ENCODE assay signal across 36 cellular contexts in the genomic region with DNA sequence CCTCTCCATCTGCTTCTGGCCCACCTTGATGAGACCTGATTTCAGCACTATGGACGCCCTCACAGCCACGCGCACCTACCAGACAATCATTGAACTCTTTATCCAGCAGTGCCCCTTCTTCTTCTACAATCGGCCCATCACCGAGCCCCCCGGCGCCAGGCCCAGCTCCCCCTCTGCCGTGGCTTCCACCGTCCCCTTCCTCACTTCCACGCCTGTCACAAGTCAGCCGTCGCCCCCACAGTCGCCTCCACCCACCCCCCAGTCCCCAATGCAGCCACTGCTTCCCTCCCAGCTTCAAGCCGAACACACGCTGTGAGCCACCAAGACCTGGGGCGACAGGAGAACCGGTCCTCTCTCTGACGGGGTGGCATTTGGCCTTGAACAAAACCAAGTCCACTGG. TPM values are rescaled to one million over a fixed set of nuclear protein-coding genes. Genes with fewer than 3 reads are reported as not detected.
"Had no signal": no experiment of that assay in that cellular context is flagged by ENCODE, and none has a peak within 500 bp of the region (broad histone marks: within the 10 kb centered on the region; RNA-seq: fewer than 3 reads in every experiment).

No MANE protein-coding gene starts in this region.

- DNase-seq: activated CD4-positive, alpha-beta T cell treated with anti-CD3 and anti-CD28 coated beads for 36 hours; activated CD4-positive, alpha-beta T cell treated with anti-CD3 and anti-CD28 coated beads, Interleukin-2, amount 10 ng/mL, durations not matched to agents 7 days and 5 days; activated CD4-positive, alpha-beta T cell treated with anti-CD3 and anti-CD28 coated beads, Interleukin-2, amount 50 U/mL, for 48 hours; activated CD4-positive, CD25-positive, alpha-beta regulatory T cell; activated CD4-positive, CD25-positive, alpha-beta regulatory T cell treated with anti-CD3 and anti-CD28 coated beads, Interleukin-2, amount 50 U/mL, for 72 hours; activated CD8-positive, alpha-beta memory T cell treated with anti-CD3 and anti-CD28 coated beads for 24 hours; activated CD8-positive, alpha-beta T cell treated with anti-CD3 and anti-CD28 coated beads for 36 hours; activated effector memory CD4-positive, alpha-beta T cell treated with anti-CD3 and anti-CD28 coated beads, Interleukin-2, amount 50 U/mL, for 16 hours; activated naive CD4-positive, alpha-beta T cell; activated naive CD4-positive, alpha-beta T cell treated with anti-CD3 and anti-CD28 coated beads, Interleukin-2, amount 10 ng/mL, durations not matched to agents 7 days and 5 days; activated naive CD8-positive, alpha-beta T cell treated with anti-CD3 and anti-CD28 coated beads, Interleukin-2, amount 10 ng/mL, durations not matched to agents 7 days and 5 days; activated T-cell treated with anti-CD3 and anti-CD28 coated beads, Interleukin-2, amount 50 U/mL, for 1 hour; activated T-cell treated with anti-CD3 and anti-CD28 coated beads, Interleukin-2, amount 50 U/mL, for 48 hours; anterior cingulate cortex; brain microvascular endothelial cell; cortex of kidney; dermis blood vessel endothelial cell; effector CD8-positive, alpha-beta T cell; foreskin keratinocyte; gastrocnemius medialis; glutamatergic neuron; hypothalamus; T-helper 1 cell; T-helper 17 cell; T1000; WERI-Rb-1 had no signal

- H3K9me3 Mint-ChIP-seq: activated CD4-positive, alpha-beta T cell treated with anti-CD3 and anti-CD28 coated beads, Interleukin-2, amount 10 ng/mL, durations not matched to agents 7 days and 5 days; activated CD8-positive, alpha-beta T cell treated with anti-CD3 and anti-CD28 coated beads for 36 hours; activated naive CD4-positive, alpha-beta T cell treated with anti-CD3 and anti-CD28 coated beads, Interleukin-2, amount 10 ng/mL, durations not matched to agents 7 days and 5 days; activated naive CD4-positive, alpha-beta T cell treated with anti-CD3 and anti-CD28 coated beads, Interleukin-2, amount 50 U/mL, for 72 hours; activated naive CD8-positive, alpha-beta T cell treated with anti-CD3 and anti-CD28 coated beads, Interleukin-2, amount 10 ng/mL, durations not matched to agents 7 days and 5 days; activated T-helper 1 cell treated with anti-CD3 and anti-CD28 coated beads, Interleukin-12 subunit alpha, Interleukin-12 subunit beta, Interleukin-2, Interleukin-4 antibody, amounts not matched to agents 30 ng/mL and 10 ng/mL and 1 ng/mL, durations not matched to agents 14 hours and 24 hours and 36 hours; activated T-helper 2 cell treated with anti-CD3 and anti-CD28 coated beads, Interferon-gamma antibody, Interleukin-2, Interleukin-4, amounts not matched to agents 10 μg/mL and 5 μg/mL and 100 μg/mL, durations not matched to agents 14 hours and 24 hours and 36 hours; central memory CD8-positive, alpha-beta T cell; T-helper 2 cell treated with Interferon-gamma antibody and Interleukin-4, amounts not matched to agents 5 μg/mL and 100 μg/mL, for 36 hours had no signal

- H3K36me3 Mint-ChIP-seq: activated naive CD4-positive, alpha-beta T cell treated with anti-CD3 and anti-CD28 coated beads, Interleukin-2, amount 50 U/mL, for 72 hours had no signal

- H3K4me3 ChIP-seq: esophagus muscularis mucosa, gastrocnemius medialis, heart left ventricle had no signal

- H3K4me1 Mint-ChIP-seq: activated CD4-positive, alpha-beta T cell treated with anti-CD3 and anti-CD28 coated beads for 36 hours; activated naive CD4-positive, alpha-beta T cell treated with anti-CD3 and anti-CD28 coated beads, Interleukin-2, amount 10 ng/mL, durations not matched to agents 7 days and 5 days; activated naive CD8-positive, alpha-beta T cell treated with anti-CD3 and anti-CD28 coated beads, Interleukin-2, amount 10 ng/mL, durations not matched to agents 7 days and 5 days had no signal

- H3K4me3 Mint-ChIP-seq: activated CD4-positive, alpha-beta T cell treated with anti-CD3 and anti-CD28 coated beads for 36 hours; activated CD4-positive, alpha-beta T cell treated with anti-CD3 and anti-CD28 coated beads, Interleukin-2, amount 10 ng/mL, durations not matched to agents 7 days and 5 days; activated CD8-positive, alpha-beta T cell treated with anti-CD3 and anti-CD28 coated beads for 36 hours; activated naive CD4-positive, alpha-beta T cell treated with anti-CD3 and anti-CD28 coated beads, Interleukin-2, amount 10 ng/mL, durations not matched to agents 7 days and 5 days; activated naive CD8-positive, alpha-beta T cell treated with anti-CD3 and anti-CD28 coated beads, Interleukin-2, amount 10 ng/mL, durations not matched to agents 7 days and 5 days; activated T-helper 1 cell treated with anti-CD3 and anti-CD28 coated beads, Interleukin-12 subunit alpha, Interleukin-12 subunit beta, Interleukin-2, Interleukin-4 antibody, amounts not matched to agents 30 ng/mL and 10 ng/mL and 1 ng/mL, durations not matched to agents 14 hours and 24 hours and 36 hours; central memory CD8-positive, alpha-beta T cell; T-helper 17 cell; T-helper 2 cell treated with Interferon-gamma antibody and Interleukin-4, amounts not matched to agents 5 μg/mL and 100 μg/mL, for 36 hours had no signal

- FAIRE-seq: astrocyte, colon, endometrium had no signal

- H3K27me3 Mint-ChIP-seq: central memory CD8-positive, alpha-beta T cell; T-helper 17 cell had no signal

- H3K27ac ChIP-seq: brain microvascular endothelial cell, esophagus muscularis mucosa, foreskin keratinocyte, gastrocnemius medialis, heart left ventricle, WERI-Rb-1 had no signal

- H3K27me3 ChIP-seq: brain microvascular endothelial cell, esophagus muscularis mucosa had no signal

- H3K27ac Mint-ChIP-seq: activated CD4-positive, alpha-beta T cell treated with anti-CD3 and anti-CD28 coated beads for 36 hours; activated CD4-positive, alpha-beta T cell treated with anti-CD3 and anti-CD28 coated beads, Interleukin-2, amount 10 ng/mL, durations not matched to agents 7 days and 5 days; activated CD8-positive, alpha-beta T cell treated with anti-CD3 and anti-CD28 coated beads for 36 hours; activated naive CD4-positive, alpha-beta T cell treated with anti-CD3 and anti-CD28 coated beads, Interleukin-2, amount 50 U/mL, for 72 hours; activated naive CD8-positive, alpha-beta T cell treated with anti-CD3 and anti-CD28 coated beads, Interleukin-2, amount 10 ng/mL, durations not matched to agents 7 days and 5 days; activated T-helper 1 cell treated with anti-CD3 and anti-CD28 coated beads, Interleukin-12 subunit alpha, Interleukin-12 subunit beta, Interleukin-2, Interleukin-4 antibody, amounts not matched to agents 30 ng/mL and 10 ng/mL and 1 ng/mL, durations not matched to agents 14 hours and 24 hours and 36 hours; activated T-helper 2 cell treated with anti-CD3 and anti-CD28 coated beads, Interferon-gamma antibody, Interleukin-2, Interleukin-4, amounts not matched to agents 10 μg/mL and 5 μg/mL and 100 μg/mL, durations not matched to agents 14 hours and 24 hours and 36 hours; T-helper 17 cell; T-helper 2 cell treated with Interferon-gamma antibody and Interleukin-4, amounts not matched to agents 5 μg/mL and 100 μg/mL, for 36 hours had no signal

RNA-seq across cellular contexts. Expression of a gene that starts 19.3 kb away (rescaled TPM):
- total RNA-seq: activated CD4-positive, alpha-beta T cell treated with anti-CD3 and anti-CD28 coated beads, Interleukin-2, amount 10 ng/mL, durations not matched to agents 7 days and 5 days; activated T-helper 2 cell treated with anti-CD3 and anti-CD28 coated beads, Interferon-gamma antibody, Interleukin-2, Interleukin-4, amounts not matched to agents 10 μg/mL and 5 μg/mL and 100 μg/mL, durations not matched to agents 14 hours and 24 hours and 36 hours had no signal
